In genomic region chr19:13672480-13673175, GRCh38 we compare ENCODE assay signal across 8 cellular contexts.
DNase-seq lines count a peak whose midpoint lies in the region; ATAC-seq and TF ChIP-seq lines count a peak whose summit lies in the region.
"Not testable (repeated sequence)": the region's sequence is repeated elsewhere in the genome, so short reads cannot be mapped to it uniquely, and the experiment has no call there.

No MANE protein-coding gene starts in this region.

- ATAC-seq in CD4-positive, alpha-beta T cell (ENCODE audit: poor library complexity), result peak; percentile 55
- ATAC-seq in activated B cell treated with CpG ODN at 0.5 μM for 24 hours (ENCODE audit: low read depth), result peak; percentile 45

- not testable (repeated sequence) for H3K9me3 ChIP-seq in CD4-positive, alpha-beta T cell (ENCODE audit: control insufficient read depth, low read length)

- POLR2A ChIA-PET in CD4-positive, alpha-beta T cell (lab: Charles Lee); activated B cell treated with CpG ODN at 0.5 μM for 24 hours (lab: Charles Lee): not testable (repeated sequence)

- not testable (repeated sequence) for H3K27ac Mint-ChIP-seq in CD4-positive, alpha-beta T cell; activated B cell treated with CpG ODN at 0.5 μM for 24 hours; activated naive CD8-positive, alpha-beta T cell treated with anti-CD3 and anti-CD28 coated beads for 36 hours

- H3K36me3 Mint-ChIP-seq in CD4-positive, alpha-beta T cell (ENCODE audit: low read depth); activated B cell treated with CpG ODN at 0.5 μM for 24 hours (ENCODE audit: low read depth); activated naive CD8-positive, alpha-beta T cell treated with anti-CD3 and anti-CD28 coated beads for 36 hours: not testable (repeated sequence)

- not testable (repeated sequence) for H3K27me3 Mint-ChIP-seq in CD4-positive, alpha-beta T cell; activated B cell treated with CpG ODN at 0.5 μM for 24 hours; activated naive CD8-positive, alpha-beta T cell treated with anti-CD3 and anti-CD28 coated beads for 36 hours

- H3K27ac ChIP-seq in CD4-positive, alpha-beta T cell (ENCODE audit: low read depth, low read length), result not testable (repeated sequence)

- DNase-seq in CD4-positive, alpha-beta T cell, result peak in 2 of 10 experiments; percentile 1 to 17
- DNase-seq in HCEC 1CT (peak; percentile 7), NB4 (ENCODE audit: low read depth) (peak; percentile 73), RPMI8226 (peak; percentile 54), foreskin melanocyte (peak; percentile 40)
- not testable (repeated sequence) for DNase-seq in activated B cell treated with CpG ODN at 0.5 μM for 24 hours
- DNase-seq in activated naive CD8-positive, alpha-beta T cell treated with anti-CD3 and anti-CD28 coated beads for 36 hours, result peak; percentile 44
- peak; percentile 39 for DNase-seq in stimulated activated CD4-positive, alpha-beta T cell treated with anti-CD3 and anti-CD28 coated beads, Interleukin-15, amount 100 ng/mL, for 24 hours

- H3K27me3 ChIP-seq in CD4-positive, alpha-beta T cell (ENCODE audit: control insufficient read depth, insufficient read depth, low read length), result not testable (repeated sequence)

- CTCF ChIA-PET in CD4-positive, alpha-beta T cell (lab: Charles Lee), result not testable (repeated sequence)
- CTCF ChIA-PET in activated B cell treated with CpG ODN at 0.5 μM for 24 hours (lab: Charles Lee), result interaction anchor here (1.1 kb wide), 1 partner anchor 48 kb away, joined by 4 read pairs; no protein-coding TSS in a partner anchor

- not testable (repeated sequence) for TF ChIP-seq CTCF in CD4-positive, alpha-beta T cell (IDR thresholded peaks at IDR 0.05); NB4 (IDR thresholded peaks at IDR 0.05; ENCODE audit: low read depth, low read length); activated B cell treated with CpG ODN at 0.5 μM for 24 hours (IDR thresholded peaks at IDR 0.05)

- not testable (repeated sequence) for H3K9me3 Mint-ChIP-seq in CD4-positive, alpha-beta T cell; activated B cell treated with CpG ODN at 0.5 μM for 24 hours
- H3K9me3 Mint-ChIP-seq in activated naive CD8-positive, alpha-beta T cell treated with anti-CD3 and anti-CD28 coated beads for 36 hours, result peaks cover 11% of the 10 kb centered on the region

- not testable (repeated sequence) for TF ChIP-seq POLR2A in NB4 (IDR thresholded peaks at IDR 0.05; ENCODE audit: extremely low read depth, insufficient read length)

- intact Hi-C loops in CD4-positive, alpha-beta T cell (cut with DNase I, micrococcal nuclease); activated B cell treated with CpG ODN at 0.5 μM for 24 hours (cut with micrococcal nuclease): not testable (repeated sequence)

- not testable (repeated sequence) for H3K4me3 ChIP-seq in NB4 (ENCODE audit: low read depth, low read length)

- H3K4me1 Mint-ChIP-seq in CD4-positive, alpha-beta T cell (ENCODE audit: low read depth); activated B cell treated with CpG ODN at 0.5 μM for 24 hours; activated naive CD8-positive, alpha-beta T cell treated with anti-CD3 and anti-CD28 coated beads for 36 hours: not testable (repeated sequence)

- H3K4me3 Mint-ChIP-seq in CD4-positive, alpha-beta T cell; activated B cell treated with CpG ODN at 0.5 μM for 24 hours: not testable (repeated sequence)
- peak overlapping the region; percentile 32 for H3K4me3 Mint-ChIP-seq in activated naive CD8-positive, alpha-beta T cell treated with anti-CD3 and anti-CD28 coated beads for 36 hours
